ENCODE assay signal across 8 cellular contexts in the genomic region with DNA sequence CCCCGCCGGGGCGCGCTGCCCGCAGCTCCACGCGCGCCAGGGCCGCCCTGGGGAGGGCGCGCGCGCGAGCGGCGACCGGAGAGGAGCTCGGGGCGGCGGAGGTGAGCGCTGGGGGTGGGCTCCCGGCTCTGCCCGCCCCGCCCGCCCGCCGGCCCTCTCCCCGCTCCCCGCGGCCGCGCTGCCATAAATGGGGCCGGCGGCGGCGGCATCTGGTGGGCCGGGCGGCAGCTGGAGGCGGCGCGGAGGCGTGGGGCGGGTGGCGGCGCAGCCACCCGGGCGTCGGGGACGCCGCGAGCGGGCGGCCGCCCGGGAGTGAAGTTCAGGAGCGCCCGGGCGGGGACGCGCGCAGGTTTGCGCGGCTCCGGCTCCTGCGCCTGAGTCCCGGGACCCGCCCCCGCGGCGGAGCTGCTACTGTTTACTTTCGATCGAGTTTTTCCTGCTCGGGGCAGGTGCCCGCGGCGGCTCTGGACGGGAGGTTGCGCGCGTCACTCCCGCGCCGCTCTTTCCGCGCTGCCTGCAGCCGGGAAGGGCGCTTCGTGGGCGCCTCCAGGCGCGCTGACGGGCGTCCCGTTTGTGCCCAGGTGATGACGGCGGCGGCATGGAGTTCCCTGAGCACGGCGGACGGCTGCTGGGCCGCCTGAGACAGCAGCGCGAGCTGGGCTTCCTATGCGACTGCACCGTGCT. TPM values are rescaled to one million over a fixed set of nuclear protein-coding genes. Genes with fewer than 3 reads are reported as not detected.
DNase-seq lines count a peak whose midpoint lies in the region; ATAC-seq and TF ChIP-seq lines count a peak whose summit lies in the region.

A gene (plus strand): TSS at position 502 of the 684 bp plus-strand sequence. CDS start 97 bp downstream, at position 599.

- intact Hi-C loops in testis (cut with DNase I; ENCODE audit: low total_unique reads), result no loop called here

- no peaks in the 10 kb centered on the region for H3K9me3 ChIP-seq in testis

- H3K36me3 ChIP-seq in GM06990 (ENCODE audit: control insufficient read depth, insufficient read depth, low read length) (no peaks in the 10 kb centered on the region), testis (ENCODE audit: low read depth, missing control alignments) (no peaks in the 10 kb centered on the region)

- H3K4me3 Mint-ChIP-seq in naive thymus-derived CD8-positive, alpha-beta T cell, result peak within 1 kb of the TSS; percentile 82 to 92 (median 88)

- H3K9me3 Mint-ChIP-seq in naive thymus-derived CD8-positive, alpha-beta T cell, result no peaks in the 10 kb centered on the region

- H3K27ac Mint-ChIP-seq in naive thymus-derived CD8-positive, alpha-beta T cell, result peak within 1 kb of the TSS; percentile 75 to 95 (median 89)

- peaks cover 38% of the 10 kb centered on the region for H3K4me1 ChIP-seq in testis

- no peaks in the 10 kb centered on the region for H3K27me3 Mint-ChIP-seq in naive thymus-derived CD8-positive, alpha-beta T cell

- H3K4me1 Mint-ChIP-seq in naive thymus-derived CD8-positive, alpha-beta T cell, result peaks cover 10 to 50% (median 43%) of the 10 kb centered on the region in 4 donors

- H3K4me3 ChIP-seq in GM06990 (replicated peaks; ENCODE audit: low read depth, low read length), result peak within 1 kb of the TSS; percentile 71
- peak within 1 kb of the TSS; percentile 58 to 71 for H3K4me3 ChIP-seq in testis

- H3K27ac ChIP-seq in epithelial cell of prostate, result peak within 1 kb of the TSS; percentile 47
- H3K27ac ChIP-seq in testis, result peak within 1 kb of the TSS; percentile 91 to 93

- no peaks in the 10 kb centered on the region for H3K36me3 Mint-ChIP-seq in naive thymus-derived CD8-positive, alpha-beta T cell

- WGBS in testis, 2 donors, result 1% methylated on average over 38 of the region's 105 CpGs; no CpG with 5 or more reads in 1 of the 2 donors

- ATAC-seq in naive thymus-derived CD8-positive, alpha-beta T cell, result peak; percentile 53 to 61

- POLR2A ChIA-PET in naive thymus-derived CD8-positive, alpha-beta T cell (lab: Charles Lee), result interaction anchor here (0.6 to 2.2 kb wide), 15 partner anchors 9 to 514 kb away, joined by 3 to 14 read pairs (median 5); a partner anchor contains a TSS

- DNase-seq in GM06990 (ENCODE audit: extremely low read depth, insufficient read length) (peak; percentile 75), HCEC 1CT (peak; percentile 28), NCI-H2227 treated with DMSO at 0.1 percent for 48 hours (lab: John Stamatoyannopoulos, UW) (peak; percentile 22), epithelial cell of prostate (ENCODE audit: low read depth, low spot score) (peak; percentile 59), testis (peak; percentile 80), pons (ENCODE audit: low spot score) (no peak)
- peak; percentile 70 for DNase-seq in activated CD8-positive, alpha-beta memory T cell treated with anti-CD3 and anti-CD28 coated beads, Interleukin-2, amount 50 U/mL, for 4 hours
- peak in 9 of 10 donors; percentile 52 to 84 (median 63) for DNase-seq in naive thymus-derived CD8-positive, alpha-beta T cell

- TF ChIP-seq POLR2A in testis (IDR thresholded peaks at IDR 0.05), result no peak

- TF ChIP-seq CTCF in GM06990 (IDR thresholded peaks at IDR 0.05; ENCODE audit: insufficient read depth, low read length, poor library complexity, severe bottlenecking) (no peak), testis (IDR thresholded peaks at IDR 0.05) (no peak)

- peaks cover 1% of the 10 kb centered on the region; the same call in 1 of the 2 replicates for H3K27me3 ChIP-seq in GM06990 (replicated peaks; ENCODE audit: control insufficient read depth, insufficient read depth, low read length)
- H3K27me3 ChIP-seq in testis, result no peaks in the 10 kb centered on the region

RNA-seq across cellular contexts. Expression of the gene that starts here (rescaled TPM):
- total RNA-seq in naive thymus-derived CD8-positive, alpha-beta T cell, result 1 to 10 TPM; 8.6 to 9.6 TPM
- 1 to 10 TPM; 1.0 to 1.8 (median 1.6) TPM for polyA plus RNA-seq in naive thymus-derived CD8-positive, alpha-beta T cell
- 1 to 10 TPM; 6.1 to 8.4 TPM for total RNA-seq in testis
- polyA plus RNA-seq in testis (ENCODE audit: insufficient read depth, low read depth, low replicate concordance), result 7.1 TPM
